Comparison of ENCODE assay signal across 22 cellular contexts in the genomic region with DNA sequence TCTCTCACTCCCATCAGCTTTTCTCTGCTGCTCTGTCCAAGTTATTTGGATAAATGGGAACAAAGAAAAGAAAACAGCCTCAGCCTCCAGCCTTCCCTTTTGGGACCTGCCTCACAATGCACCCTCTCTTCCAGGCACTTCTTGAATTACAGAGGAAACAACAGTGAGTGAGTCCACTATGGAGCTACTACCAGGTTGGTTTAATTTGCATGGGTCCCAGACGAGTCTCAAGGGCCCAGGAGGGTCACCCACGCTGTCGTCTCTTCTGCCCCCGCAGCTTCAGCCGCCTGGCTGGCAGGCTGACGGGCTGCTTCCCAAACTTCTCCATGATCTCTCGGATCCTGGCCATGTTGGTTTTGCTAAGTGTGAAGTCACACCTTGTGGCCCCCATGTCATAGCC.
"Had no signal": no experiment of that assay in that cellular context is flagged by ENCODE, and none has a peak within 500 bp of the region (broad histone marks: within the 10 kb centered on the region; RNA-seq: fewer than 3 reads in every experiment).

No MANE protein-coding gene starts in this region.

- H3K4me3 ChIP-seq: esophagus squamous epithelium, right atrium auricular region, spleen, testis, transverse colon had no signal

- H3K9me3 Mint-ChIP-seq: activated T-helper 1 cell treated with anti-CD3 and anti-CD28 coated beads, Interleukin-12 subunit alpha, Interleukin-12 subunit beta, Interleukin-2, Interleukin-4 antibody, amounts not matched to agents 30 ng/mL and 10 ng/mL and 1 ng/mL, durations not matched to agents 14 hours and 24 hours and 36 hours; T-helper 2 cell treated with Interferon-gamma antibody and Interleukin-4, amounts not matched to agents 5 μg/mL and 100 μg/mL, for 36 hours had no signal

- H3K27ac ChIP-seq: epithelial cell of prostate, esophagus squamous epithelium, right atrium auricular region, spleen, testis, transverse colon had no signal

- H3K4me1 ChIP-seq: right atrium auricular region had no signal

- H3K4me3 Mint-ChIP-seq: activated CD4-positive, alpha-beta T cell treated with anti-CD3 and anti-CD28 coated beads for 36 hours; activated naive CD4-positive, alpha-beta T cell treated with anti-CD3 and anti-CD28 coated beads, Interleukin-2, amount 10 ng/mL, durations not matched to agents 7 days and 5 days; activated naive CD8-positive, alpha-beta T cell treated with anti-CD3 and anti-CD28 coated beads, Interleukin-2, amount 10 ng/mL, durations not matched to agents 7 days and 5 days; activated T-helper 1 cell treated with anti-CD3 and anti-CD28 coated beads, Interleukin-12 subunit alpha, Interleukin-12 subunit beta, Interleukin-2, Interleukin-4 antibody, amounts not matched to agents 30 ng/mL and 10 ng/mL and 1 ng/mL, durations not matched to agents 14 hours and 24 hours and 36 hours; naive thymus-derived CD4-positive, alpha-beta T cell; T-helper 2 cell treated with Interferon-gamma antibody and Interleukin-4, amounts not matched to agents 5 μg/mL and 100 μg/mL, for 36 hours had no signal

- DNase-seq: activated CD4-positive, alpha-beta T cell treated with anti-CD3 and anti-CD28 coated beads for 36 hours; activated CD4-positive, CD25-positive, alpha-beta regulatory T cell; activated gamma-delta T cell; activated naive CD4-positive, alpha-beta T cell treated with anti-CD3 and anti-CD28 coated beads, Interleukin-2, amount 10 ng/mL, durations not matched to agents 7 days and 5 days; activated naive CD8-positive, alpha-beta T cell treated with anti-CD3 and anti-CD28 coated beads, Interleukin-2, amount 10 ng/mL, durations not matched to agents 7 days and 5 days; activated T-cell treated with anti-CD3 and anti-CD28 coated beads, Interleukin-2, amount 50 U/mL, for 1 hour; amniotic stem cell; caudate nucleus; cortex of kidney; esophagus squamous epithelium; left cardiac atrium; midbrain; naive thymus-derived CD4-positive, alpha-beta T cell; spleen; stimulated activated naive CD4-positive, alpha-beta T cell; T-helper 1 cell; testis; transverse colon had no signal

- ATAC-seq: activated CD4-positive, alpha-beta T cell treated with anti-CD3 and anti-CD28 coated beads for 36 hours; left cardiac atrium; naive thymus-derived CD4-positive, alpha-beta T cell had no signal

- H3K4me1 Mint-ChIP-seq: activated CD4-positive, alpha-beta T cell treated with anti-CD3 and anti-CD28 coated beads for 36 hours; activated naive CD4-positive, alpha-beta T cell treated with anti-CD3 and anti-CD28 coated beads, Interleukin-2, amount 10 ng/mL, durations not matched to agents 7 days and 5 days; activated naive CD8-positive, alpha-beta T cell treated with anti-CD3 and anti-CD28 coated beads, Interleukin-2, amount 10 ng/mL, durations not matched to agents 7 days and 5 days; naive thymus-derived CD4-positive, alpha-beta T cell had no signal

- H3K9me3 ChIP-seq: esophagus squamous epithelium, right atrium auricular region, testis, transverse colon had no signal

- H3K36me3 ChIP-seq: esophagus squamous epithelium, right atrium auricular region, transverse colon had no signal

- H3K27ac Mint-ChIP-seq: activated CD4-positive, alpha-beta T cell treated with anti-CD3 and anti-CD28 coated beads for 36 hours; activated naive CD4-positive, alpha-beta T cell treated with anti-CD3 and anti-CD28 coated beads, Interleukin-2, amount 10 ng/mL, durations not matched to agents 7 days and 5 days; activated naive CD8-positive, alpha-beta T cell treated with anti-CD3 and anti-CD28 coated beads, Interleukin-2, amount 10 ng/mL, durations not matched to agents 7 days and 5 days; activated T-helper 1 cell treated with anti-CD3 and anti-CD28 coated beads, Interleukin-12 subunit alpha, Interleukin-12 subunit beta, Interleukin-2, Interleukin-4 antibody, amounts not matched to agents 30 ng/mL and 10 ng/mL and 1 ng/mL, durations not matched to agents 14 hours and 24 hours and 36 hours; naive thymus-derived CD4-positive, alpha-beta T cell; T-helper 2 cell treated with Interferon-gamma antibody and Interleukin-4, amounts not matched to agents 5 μg/mL and 100 μg/mL, for 36 hours had no signal

- H3K27me3 ChIP-seq: right atrium auricular region, spleen, testis, transverse colon had no signal

- H3K27me3 Mint-ChIP-seq: activated naive CD4-positive, alpha-beta T cell treated with anti-CD3 and anti-CD28 coated beads, Interleukin-2, amount 10 ng/mL, durations not matched to agents 7 days and 5 days had no signal

- H3K36me3 Mint-ChIP-seq: activated naive CD4-positive, alpha-beta T cell treated with anti-CD3 and anti-CD28 coated beads, Interleukin-2, amount 10 ng/mL, durations not matched to agents 7 days and 5 days; activated naive CD8-positive, alpha-beta T cell treated with anti-CD3 and anti-CD28 coated beads, Interleukin-2, amount 10 ng/mL, durations not matched to agents 7 days and 5 days had no signal
